In the genomic region with DNA sequence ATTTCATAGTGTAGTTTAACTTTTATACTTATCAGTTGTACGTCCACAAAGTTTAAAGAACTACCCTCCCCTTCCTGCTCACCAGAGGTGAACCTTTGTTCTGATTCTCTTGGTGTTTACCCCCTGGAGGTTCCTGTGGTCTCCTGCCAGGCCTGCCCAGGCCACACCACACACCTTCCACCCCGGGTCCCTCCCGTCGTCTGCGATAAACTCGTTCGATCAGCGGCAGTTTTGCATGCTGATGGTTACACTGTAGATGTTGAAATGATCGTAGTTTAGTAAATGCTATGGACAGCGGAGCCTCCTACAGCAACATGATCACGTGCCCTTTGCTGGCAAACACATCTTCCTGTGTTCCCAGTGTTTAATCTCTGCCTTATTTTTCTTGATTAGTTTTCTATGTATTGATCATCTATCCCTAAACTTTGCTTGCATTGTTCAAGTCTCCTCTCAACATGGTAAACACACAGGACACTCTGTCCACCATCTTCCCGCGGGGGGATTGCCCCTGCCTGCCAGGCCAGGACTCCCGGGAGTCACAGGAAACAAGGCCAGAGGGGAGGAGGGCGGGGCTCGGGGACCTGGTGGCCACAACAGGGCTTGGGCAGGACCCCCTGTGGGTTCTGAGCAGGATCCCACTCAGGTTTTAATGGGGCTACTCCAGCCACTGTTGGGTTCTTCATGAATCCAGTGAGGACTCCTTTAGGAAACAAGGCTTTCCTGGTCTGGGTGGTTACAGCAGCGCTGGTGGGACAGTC, we compare ENCODE assay signal across 14 cellular contexts.
"Had no signal": no experiment of that assay in that cellular context is flagged by ENCODE, and none has a peak within 500 bp of the region (broad histone marks: within the 10 kb centered on the region; RNA-seq: fewer than 3 reads in every experiment).

No MANE protein-coding gene starts in this region.

- DNase-seq: activated CD4-positive, alpha-beta memory T cell treated with anti-CD3 and anti-CD28 coated beads for 36 hours; activated CD4-positive, alpha-beta T cell treated with anti-CD3 and anti-CD28 coated beads for 1 hour; activated CD8-positive, alpha-beta memory T cell treated with anti-CD3 and anti-CD28 coated beads, Interleukin-2, amount 10 ng/mL, durations not matched to agents 7 days and 5 days; activated naive CD4-positive, alpha-beta T cell treated with anti-CD3 and anti-CD28 coated beads, Interleukin-2, amount 50 U/mL, for 16 hours; activated T-cell treated with anti-CD3 and anti-CD28 coated beads, Interleukin-2, amount 50 U/mL, for 1 hour; islet precursor cell; retina; T1000 had no signal

- H3K27ac ChIP-seq: neutrophil, tibial nerve had no signal

- H3K9me3 Mint-ChIP-seq: activated CD4-positive, alpha-beta memory T cell treated with anti-CD3 and anti-CD28 coated beads for 36 hours; activated T-helper 2 cell treated with anti-CD3 and anti-CD28 coated beads, Interferon-gamma antibody, Interleukin-2, Interleukin-4, amounts not matched to agents 10 μg/mL and 5 μg/mL and 100 μg/mL, durations not matched to agents 14 hours and 24 hours and 36 hours; mesothelial cell of epicardium; stimulated activated memory B cell treated with anti-CD40 and anti-IgM and Interleukin-4, amounts not matched to agents 10 μg/mL and 1 μg/mL and 100 μg/mL, for 72 hours had no signal

- H3K9me3 ChIP-seq: neutrophil, tibial nerve had no signal

- H3K4me3 Mint-ChIP-seq: activated CD4-positive, alpha-beta memory T cell treated with anti-CD3 and anti-CD28 coated beads for 36 hours; activated CD8-positive, alpha-beta memory T cell treated with anti-CD3 and anti-CD28 coated beads, Interleukin-2, amount 10 ng/mL, durations not matched to agents 7 days and 5 days; mesothelial cell of epicardium; stimulated activated memory B cell treated with anti-CD40 and anti-IgM and Interleukin-4, amounts not matched to agents 10 μg/mL and 1 μg/mL and 100 μg/mL, for 72 hours had no signal

- H3K36me3 Mint-ChIP-seq: mesothelial cell of epicardium; stimulated activated memory B cell treated with anti-CD40 and anti-IgM and Interleukin-4, amounts not matched to agents 10 μg/mL and 1 μg/mL and 100 μg/mL, for 72 hours had no signal

- H3K4me3 ChIP-seq: lung, tibial nerve had no signal

- ATAC-seq: activated CD8-positive, alpha-beta memory T cell treated with anti-CD3 and anti-CD28 coated beads, Interleukin-2, amount 10 ng/mL, durations not matched to agents 7 days and 5 days; stimulated activated memory B cell treated with anti-CD40 and anti-IgM and Interleukin-4, amounts not matched to agents 10 μg/mL and 1 μg/mL and 100 μg/mL, for 72 hours had no signal

- H3K27ac Mint-ChIP-seq: activated CD4-positive, alpha-beta memory T cell treated with anti-CD3 and anti-CD28 coated beads for 36 hours; activated CD8-positive, alpha-beta memory T cell treated with anti-CD3 and anti-CD28 coated beads, Interleukin-2, amount 10 ng/mL, durations not matched to agents 7 days and 5 days; activated T-helper 2 cell treated with anti-CD3 and anti-CD28 coated beads, Interferon-gamma antibody, Interleukin-2, Interleukin-4, amounts not matched to agents 10 μg/mL and 5 μg/mL and 100 μg/mL, durations not matched to agents 14 hours and 24 hours and 36 hours; mesothelial cell of epicardium; stimulated activated memory B cell treated with anti-CD40 and anti-IgM and Interleukin-4, amounts not matched to agents 10 μg/mL and 1 μg/mL and 100 μg/mL, for 72 hours had no signal

- H3K36me3 ChIP-seq: neutrophil, tibial nerve had no signal
